8 cellular contexts compared by ENCODE assay signal in the genomic region with DNA sequence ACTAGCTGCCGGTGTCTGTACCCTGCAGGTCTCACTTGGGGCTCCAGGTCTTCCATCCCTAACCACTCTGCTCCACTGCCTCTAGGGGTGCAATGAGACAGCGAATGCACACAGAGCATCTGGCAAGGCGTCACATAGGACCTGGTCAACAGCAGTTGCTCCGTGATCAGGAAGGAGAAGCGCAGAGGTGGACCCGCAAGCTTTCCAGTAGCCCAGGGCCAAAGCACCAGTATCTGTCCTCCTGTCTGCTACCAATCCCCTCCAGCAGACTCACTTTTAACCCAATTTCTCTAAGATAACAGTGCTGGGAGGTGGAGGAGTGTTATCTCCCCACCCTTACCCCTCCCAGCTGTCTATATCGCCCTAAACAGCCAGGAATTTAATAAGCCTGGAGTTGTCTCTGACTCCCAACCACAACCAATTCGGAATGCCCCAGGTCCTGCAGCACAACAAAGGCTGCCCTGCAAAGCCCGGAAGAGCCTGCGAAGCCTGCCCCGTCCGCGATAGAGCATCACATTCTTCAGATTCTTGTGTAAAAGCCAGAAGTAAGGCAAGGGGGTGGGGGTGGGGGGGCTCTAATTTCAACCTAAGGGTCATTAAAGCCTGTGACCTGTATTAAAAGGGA. TPM values are rescaled to one million over a fixed set of nuclear protein-coding genes. Genes with fewer than 3 reads are reported as not detected.
DNase-seq lines count a peak whose midpoint lies in the region; ATAC-seq and TF ChIP-seq lines count a peak whose summit lies in the region.

No MANE protein-coding gene starts in this region.

- H3K79me2 ChIP-seq in trophoblast cell (ENCODE audit: control insufficient read depth, insufficient read depth, low read length, poor library complexity) = peaks cover 66% of the 10 kb centered on the region

- no peak overlapping the region for H3K27ac ChIP-seq in foreskin keratinocyte
- peak overlapping the region; percentile 86 for H3K27ac ChIP-seq in trophoblast cell (ENCODE audit: low read depth, low read length)

- H4K8ac ChIP-seq in trophoblast cell (ENCODE audit: low read depth, low read length) = peak overlapping the region; percentile 27

- CTCF ChIA-PET in activated CD4-positive, alpha-beta T cell treated with anti-CD3 and anti-CD28 coated beads for 36 hours (lab: Charles Lee) = no interaction called here
- CTCF ChIA-PET in activated CD4-positive, alpha-beta memory T cell treated with anti-CD3 and anti-CD28 coated beads, Interleukin-2, amount 10 ng/mL, durations not matched to agents 7 days and 5 days (lab: Charles Lee) = no interaction called here

- TF ChIP-seq CTCF in foreskin keratinocyte (conservative IDR thresholded peaks at IDR 0.05) = peak; percentile 35

- ATAC-seq in activated CD4-positive, alpha-beta T cell treated with anti-CD3 and anti-CD28 coated beads for 36 hours = no peak
- ATAC-seq in foreskin keratinocyte = peak; percentile 13
- ATAC-seq in HG02970 (IDR thresholded peaks at IDR 0.05; ENCODE audit: low FRiP score, unreplicated experiment) = no peak

- peak overlapping the region; percentile 55 for H3K18ac ChIP-seq in trophoblast cell (ENCODE audit: low read length)

- no CpG with 5 or more reads among the region's 13 CpGs for WGBS in trophoblast cell (ENCODE audit: extremely low coverage, insufficient coverage, insufficient read length)

- peak overlapping the region; percentile 71 for H4K91ac ChIP-seq in trophoblast cell (ENCODE audit: low read depth, low read length)

- POLR2A ChIA-PET in activated CD4-positive, alpha-beta T cell treated with anti-CD3 and anti-CD28 coated beads for 36 hours (lab: Charles Lee) = interaction anchor here (0.7 kb wide), 1 partner anchor 306 kb away, joined by 3 read pairs; no protein-coding TSS in a partner anchor
- POLR2A ChIA-PET in activated CD4-positive, alpha-beta memory T cell treated with anti-CD3 and anti-CD28 coated beads, Interleukin-2, amount 10 ng/mL, durations not matched to agents 7 days and 5 days (lab: Charles Lee) = interaction anchor here (1.5 to 23.7 kb wide), 4 partner anchors 6 to 86 kb away, joined by 4 to 355 read pairs (median 262); no protein-coding TSS in a partner anchor

- H3K9ac ChIP-seq in trophoblast cell (ENCODE audit: low read length) = no peak overlapping the region

- peak overlapping the region; percentile 70 for H2BK120ac ChIP-seq in trophoblast cell (ENCODE audit: insufficient read depth, low read length, poor library complexity)

- H3K4me1 ChIP-seq in foreskin keratinocyte = peaks cover 87% of the 10 kb centered on the region
- H3K4me1 ChIP-seq in trophoblast cell (ENCODE audit: control insufficient read depth in 1 of 2, insufficient read depth in 2 of 2, low read length in 2 of 2) = peaks cover 77 to 78% of the 10 kb centered on the region in 2 experiments

- DNase-seq in activated CD4-positive, alpha-beta T cell treated with anti-CD3 and anti-CD28 coated beads for 36 hours = peak; percentile 66
- no peak for DNase-seq in activated CD4-positive, alpha-beta T cell treated with anti-CD3 and anti-CD28 coated beads for 4 hours
- no peak for DNase-seq in activated CD4-positive, alpha-beta memory T cell treated with anti-CD3 and anti-CD28 coated beads, Interleukin-2, amount 10 ng/mL, durations not matched to agents 7 days and 5 days
- DNase-seq in foreskin keratinocyte = peak in 1 of 2 donors; percentile 76
- peak; percentile 93 to 95 for DNase-seq in trophoblast cell
- no peak for DNase-seq in NCI-H2029 treated with DMSO at 0.1 percent for 48 hours (lab: John Stamatoyannopoulos, UW)
- no peak for DNase-seq in central memory CD4-positive, alpha-beta T cell

- H2AFZ ChIP-seq in trophoblast cell (ENCODE audit: insufficient read depth, low read length, poor library complexity) = peak overlapping the region; percentile 33

- H3K4ac ChIP-seq in trophoblast cell (ENCODE audit: low read depth, low read length) = peak overlapping the region; percentile 78

- H3K4me2 ChIP-seq in trophoblast cell (ENCODE audit: low read length) = peak overlapping the region; percentile 55

- H2BK12ac ChIP-seq in trophoblast cell (ENCODE audit: low read length) = no peak overlapping the region

- H3K9me3 ChIP-seq in trophoblast cell (ENCODE audit: insufficient read depth, low read depth, low read length) = peaks cover 2% of the 10 kb centered on the region

- H3K4me3 Mint-ChIP-seq in activated CD4-positive, alpha-beta T cell treated with anti-CD3 and anti-CD28 coated beads for 36 hours = peak overlapping the region; percentile 63
- H3K4me3 Mint-ChIP-seq in activated CD4-positive, alpha-beta memory T cell treated with anti-CD3 and anti-CD28 coated beads, Interleukin-2, amount 10 ng/mL, durations not matched to agents 7 days and 5 days = peak overlapping the region; percentile 63

- H3K9me3 Mint-ChIP-seq in activated CD4-positive, alpha-beta T cell treated with anti-CD3 and anti-CD28 coated beads for 36 hours (ENCODE audit: low read depth) = no peaks in the 10 kb centered on the region
- no peaks in the 10 kb centered on the region for H3K9me3 Mint-ChIP-seq in activated CD4-positive, alpha-beta memory T cell treated with anti-CD3 and anti-CD28 coated beads, Interleukin-2, amount 10 ng/mL, durations not matched to agents 7 days and 5 days

- peak overlapping the region; percentile 91 for H2BK5ac ChIP-seq in trophoblast cell (ENCODE audit: low read depth, low read length, poor library complexity)

- no peaks in the 10 kb centered on the region for H3K27me3 Mint-ChIP-seq in activated CD4-positive, alpha-beta T cell treated with anti-CD3 and anti-CD28 coated beads for 36 hours
- no peaks in the 10 kb centered on the region for H3K27me3 Mint-ChIP-seq in activated CD4-positive, alpha-beta memory T cell treated with anti-CD3 and anti-CD28 coated beads, Interleukin-2, amount 10 ng/mL, durations not matched to agents 7 days and 5 days

- peaks cover 71% of the 10 kb centered on the region for H3K36me3 Mint-ChIP-seq in activated CD4-positive, alpha-beta T cell treated with anti-CD3 and anti-CD28 coated beads for 36 hours (ENCODE audit: low read depth)
- H3K36me3 Mint-ChIP-seq in activated CD4-positive, alpha-beta memory T cell treated with anti-CD3 and anti-CD28 coated beads, Interleukin-2, amount 10 ng/mL, durations not matched to agents 7 days and 5 days (ENCODE audit: low read depth) = peaks cover 78% of the 10 kb centered on the region

- H3K27me3 ChIP-seq in foreskin keratinocyte (no peaks in the 10 kb centered on the region), trophoblast cell (ENCODE audit: insufficient read depth, low read length) (no peaks in the 10 kb centered on the region)

- H3K27ac Mint-ChIP-seq in activated CD4-positive, alpha-beta T cell treated with anti-CD3 and anti-CD28 coated beads for 36 hours = peak overlapping the region; percentile 96
- H3K27ac Mint-ChIP-seq in activated CD4-positive, alpha-beta memory T cell treated with anti-CD3 and anti-CD28 coated beads, Interleukin-2, amount 10 ng/mL, durations not matched to agents 7 days and 5 days = peak overlapping the region; percentile 85

- no peak overlapping the region for H4K12ac ChIP-seq in trophoblast cell (ENCODE audit: low read depth, low read length)

- intact Hi-C loops in activated CD4-positive, alpha-beta T cell treated with anti-CD3 and anti-CD28 coated beads for 36 hours (cut with DNase I, micrococcal nuclease) = loop anchor here in 1 of 2 experiments (10.0 kb wide), 1 partner anchor 876 kb away; the partner anchor contains the start of gene RAC2

- peak overlapping the region; percentile 3 for H3K14ac ChIP-seq in trophoblast cell (ENCODE audit: low read length)

- H3K4me1 Mint-ChIP-seq in activated CD4-positive, alpha-beta T cell treated with anti-CD3 and anti-CD28 coated beads for 36 hours = peaks cover 99% of the 10 kb centered on the region
- H3K4me1 Mint-ChIP-seq in activated CD4-positive, alpha-beta memory T cell treated with anti-CD3 and anti-CD28 coated beads, Interleukin-2, amount 10 ng/mL, durations not matched to agents 7 days and 5 days = peaks cover 98% of the 10 kb centered on the region

- no peak overlapping the region for H3K23ac ChIP-seq in trophoblast cell (ENCODE audit: low read length)

- H3K36me3 ChIP-seq in trophoblast cell (ENCODE audit: control insufficient read depth in 1 of 2, insufficient read depth in 2 of 2, low read length in 2 of 2) = peaks cover 9 to 24% of the 10 kb centered on the region in 2 experiments

- H3K4me3 ChIP-seq in trophoblast cell (ENCODE audit: low read depth, low read length) = no peak overlapping the region

- H2AK5ac ChIP-seq in trophoblast cell (ENCODE audit: low read length) = no peak overlapping the region

- H3K79me1 ChIP-seq in trophoblast cell (ENCODE audit: low read length) = peaks cover 26% of the 10 kb centered on the region

RNA-seq across cellular contexts. Expression of gene MYH9, which starts 19.3 kb away (rescaled TPM):
- 100 to 1,000 TPM; 720 to 773 TPM for total RNA-seq in activated CD4-positive, alpha-beta T cell treated with anti-CD3 and anti-CD28 coated beads for 36 hours
- 100 to 1,000 TPM; 840 to 865 TPM for total RNA-seq in activated CD4-positive, alpha-beta memory T cell treated with anti-CD3 and anti-CD28 coated beads, Interleukin-2, amount 10 ng/mL, durations not matched to agents 7 days and 5 days
- total RNA-seq in foreskin keratinocyte = 926 and 995 TPM in 2 replicates
- 295 and 315 TPM in 2 replicates for polyA plus RNA-seq in foreskin keratinocyte
- 280 and 288 TPM in 2 replicates for polyA plus RNA-seq in trophoblast cell (2013)

Comparison
In these comparisons a context has a peak if more than half of its experiments do, and no peak if none do; other contexts are left out.
1. DNase-seq: peak in activated CD4-positive, alpha-beta T cell treated with anti-CD3 and anti-CD28 coated beads for 36 hours (single experiment) and trophoblast cell (2 of 2); none in activated CD4-positive, alpha-beta T cell treated with anti-CD3 and anti-CD28 coated beads for 4 hours (0 of 2), activated CD4-positive, alpha-beta memory T cell treated with anti-CD3 and anti-CD28 coated beads, Interleukin-2, amount 10 ng/mL, durations not matched to agents 7 days and 5 days (single experiment), NCI-H2029 treated with DMSO at 0.1 percent for 48 hours (single experiment) and central memory CD4-positive, alpha-beta T cell (single experiment).